1 cellular context compared by ENCODE assay signal in the genomic region with DNA sequence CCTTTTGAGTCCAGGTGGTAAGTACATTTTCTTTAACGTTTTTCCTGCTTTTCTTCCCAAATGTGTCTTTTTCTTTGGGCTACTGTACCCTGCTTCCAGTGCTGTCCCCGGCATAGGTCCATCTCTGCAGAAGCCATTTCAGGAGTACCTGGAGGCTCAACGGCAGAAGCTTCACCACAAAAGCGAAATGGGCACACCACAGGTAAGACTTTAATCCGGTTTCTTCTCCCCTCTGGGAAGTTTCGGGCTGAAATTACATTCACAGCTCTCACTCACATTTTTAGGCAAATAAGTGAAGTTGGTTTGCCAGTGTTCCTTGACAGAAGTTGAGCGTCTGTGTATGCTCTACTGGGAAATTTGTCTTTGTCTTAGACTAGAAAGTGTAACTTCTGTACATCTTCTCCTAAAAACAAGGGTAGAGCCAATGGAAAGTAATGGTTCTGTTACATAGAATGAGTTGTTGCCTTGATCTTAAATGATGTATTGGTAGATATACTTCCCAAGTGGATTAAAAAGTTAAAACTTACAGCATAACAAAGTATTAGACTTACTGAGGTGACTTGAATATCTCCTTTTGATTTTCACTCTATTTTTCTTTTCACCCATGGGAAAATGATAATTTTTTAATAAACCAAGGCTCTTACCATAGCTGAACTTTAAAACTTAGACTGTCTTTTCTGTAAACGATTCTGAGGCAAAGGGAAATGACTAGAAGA.
TF ChIP-seq lines count a peak whose summit lies in the region.

No MANE protein-coding gene starts in this region.

TF ChIP-seq in IMR-90, 13 proteins besides CTCF, POLR2A, EP300 and RAD21:
- no peak for TF ChIP-seq NFE2L2 (IDR thresholded peaks at IDR 0.05; ENCODE audit: low read depth, low read length)
- TF ChIP-seq SMC3 (IDR thresholded peaks at IDR 0.05; ENCODE audit: low read depth, low read length): no peak
- TF ChIP-seq CHD1 (IDR thresholded peaks at IDR 0.05; ENCODE audit: low read depth, low read length): peak; percentile 100
TF ChIP-seq in IMR-90: peak in this region for 1.
